13 cellular contexts compared by ENCODE assay signal in genomic region chr15:39145146-39145545, GRCh38.
"Had no signal": no experiment of that assay in that cellular context is flagged by ENCODE, and none has a peak within 500 bp of the region (broad histone marks: within the 10 kb centered on the region; RNA-seq: fewer than 3 reads in every experiment).

No MANE protein-coding gene starts in this region.

- H3K27me3 ChIP-seq: cardiac muscle cell, hepatocyte, sigmoid colon, testis had no signal

- H3K4me3 Mint-ChIP-seq: nephron progenitor cell had no signal

- H3K9me3 ChIP-seq: sigmoid colon, testis had no signal

- DNase-seq: activated CD4-positive, alpha-beta T cell treated with anti-CD3 and anti-CD28 coated beads, Interleukin-2, amount 50 U/mL, for 4 hours; activated effector memory CD4-positive, alpha-beta T cell treated with Interleukin-2 at 50 U/mL for 16 hours; activated naive CD8-positive, alpha-beta T cell treated with anti-CD3 and anti-CD28 coated beads, Interleukin-2, amount 10 ng/mL, durations not matched to agents 7 days and 5 days; left ventricle myocardium superior; mesenchymal stem cell; nephron progenitor cell; sigmoid colon; stimulated activated CD4-positive, alpha-beta T cell treated with anti-CD3 and anti-CD28 coated beads, Interleukin-12 subunit alpha, Interleukin-12 subunit beta, amount 100 ng/mL, for 4 hours; stimulated activated naive CD4-positive, alpha-beta T cell; testis had no signal

- H3K4me1 ChIP-seq: testis had no signal

- H3K27ac ChIP-seq: cardiac muscle cell, hepatocyte, testis had no signal

- ATAC-seq: activated CD4-positive, CD25-positive, alpha-beta regulatory T cell treated with anti-CD3 and anti-CD28 coated beads, Interleukin-2, amount 50 U/mL, for 24 hours; left ventricle myocardium superior had no signal

- H3K27ac Mint-ChIP-seq: activated naive CD8-positive, alpha-beta T cell treated with anti-CD3 and anti-CD28 coated beads, Interleukin-2, amount 10 ng/mL, durations not matched to agents 7 days and 5 days; nephron progenitor cell had no signal

- H3K9me3 Mint-ChIP-seq: nephron progenitor cell had no signal

- H3K27me3 Mint-ChIP-seq: activated naive CD8-positive, alpha-beta T cell treated with anti-CD3 and anti-CD28 coated beads, Interleukin-2, amount 10 ng/mL, durations not matched to agents 7 days and 5 days had no signal

- H3K36me3 ChIP-seq: cardiac muscle cell, sigmoid colon had no signal

- H3K4me3 ChIP-seq: cardiac muscle cell, hepatocyte, sigmoid colon, testis had no signal

- H3K4me1 Mint-ChIP-seq: nephron progenitor cell had no signal
